8 cellular contexts compared by ENCODE assay signal in genomic region chr2:105399207-105399861, GRCh38. TPM values are rescaled to one million over a fixed set of nuclear protein-coding genes. Genes with fewer than 3 reads are reported as not detected.
A peak's percentile ranks its signal among the peaks of the same experiment; 100 is the strongest.
DNase-seq lines count a peak whose midpoint lies in the region; ATAC-seq and TF ChIP-seq lines count a peak whose summit lies in the region.

No MANE protein-coding gene starts in this region.

- no peak overlapping the region for H3K27ac Mint-ChIP-seq in natural killer cell treated with Interleukin-12 subunit alpha and Interleukin-12 subunit beta and Interleukin-15 and Interleukin-18, amount 100 ng/mL, for 72 hours
- peak overlapping the region in 1 of 2 donors; percentile 74 for H3K27ac Mint-ChIP-seq in natural killer cell

- no peak for TF ChIP-seq CTCF in natural killer cell (IDR thresholded peaks at IDR 0.05)

- H3K4me1 ChIP-seq in mesodermal cell (ENCODE audit: control insufficient read depth, insufficient read depth, low read length, poor library complexity, severe bottlenecking): peaks cover 26% of the 10 kb centered on the region

- peaks cover 13% of the 10 kb centered on the region for H3K36me3 ChIP-seq in mesodermal cell (ENCODE audit: control insufficient read depth, insufficient read depth, low read length)

- intact Hi-C loops in natural killer cell (cut with micrococcal nuclease): no loop called here

- peak overlapping the region; percentile 80 for H3K4me3 ChIP-seq in mesodermal cell (ENCODE audit: extremely low read depth, insufficient read depth, low read length, poor library complexity, severe bottlenecking)

- TF ChIP-seq POLR2A in GM18505 (IDR thresholded peaks at IDR 0.05; ENCODE audit: borderline replicate concordance, extremely low read depth, insufficient read depth, insufficient read length): no peak

- WGBS in mesodermal cell (ENCODE audit: insufficient coverage in 2 of 2), 2 experiments: 57 to 67% methylated on average over 26 to 36 of the region's 38 CpGs

- peak overlapping the region; percentile 45 for H3K4me3 Mint-ChIP-seq in natural killer cell treated with Interleukin-12 subunit alpha and Interleukin-12 subunit beta and Interleukin-15 and Interleukin-18, amount 100 ng/mL, for 72 hours
- no peak overlapping the region for H3K4me3 Mint-ChIP-seq in natural killer cell

- no peak for DNase-seq in natural killer cell treated with Interleukin-12 subunit alpha and Interleukin-12 subunit beta and Interleukin-15 and Interleukin-18, amount 100 ng/mL, for 72 hours (ENCODE audit: low spot score)
- DNase-seq in natural killer cell (no peak), cerebellar cortex (ENCODE audit: low spot score) (peak; percentile 53), NCI-H2029 (lab: John Stamatoyannopoulos, UW) (no peak), GF-D8 (lab: John Stamatoyannopoulos, UW) (no peak), NCI-H526 (lab: John Stamatoyannopoulos, UW) (no peak)

- H3K4me1 Mint-ChIP-seq in natural killer cell treated with Interleukin-12 subunit alpha and Interleukin-12 subunit beta and Interleukin-15 and Interleukin-18, amount 100 ng/mL, for 72 hours (ENCODE audit: low read depth in 2 of 2): no peaks in the 10 kb centered on the region
- H3K4me1 Mint-ChIP-seq in natural killer cell: peaks cover 0 to 6% of the 10 kb centered on the region in 2 donors

- no peaks in the 10 kb centered on the region for H3K9me3 Mint-ChIP-seq in natural killer cell treated with Interleukin-12 subunit alpha and Interleukin-12 subunit beta and Interleukin-15 and Interleukin-18, amount 100 ng/mL, for 72 hours
- H3K9me3 Mint-ChIP-seq in natural killer cell: no peaks in the 10 kb centered on the region

- no peak for ATAC-seq in natural killer cell treated with Interleukin-12 subunit alpha and Interleukin-12 subunit beta and Interleukin-15 and Interleukin-18, amount 100 ng/mL, for 72 hours
- no peak for ATAC-seq in natural killer cell
- no peak for ATAC-seq in GM18505 (IDR thresholded peaks at IDR 0.05; ENCODE audit: unreplicated experiment)

- peaks cover 23 to 26% of the 10 kb centered on the region in 2 donors for H3K27me3 Mint-ChIP-seq in natural killer cell treated with Interleukin-12 subunit alpha and Interleukin-12 subunit beta and Interleukin-15 and Interleukin-18, amount 100 ng/mL, for 72 hours
- peaks cover 28 to 37% of the 10 kb centered on the region in 2 donors for H3K27me3 Mint-ChIP-seq in natural killer cell (ENCODE audit: low read depth in 2 of 2)

- H3K9me3 ChIP-seq in mesodermal cell (ENCODE audit: control insufficient read depth, low read length): no peaks in the 10 kb centered on the region

- H3K36me3 Mint-ChIP-seq in natural killer cell treated with Interleukin-12 subunit alpha and Interleukin-12 subunit beta and Interleukin-15 and Interleukin-18, amount 100 ng/mL, for 72 hours: no peaks in the 10 kb centered on the region
- H3K36me3 Mint-ChIP-seq in natural killer cell: no peaks in the 10 kb centered on the region

- H3K27ac ChIP-seq in mesodermal cell (ENCODE audit: low read depth, low read length, severe bottlenecking): no peak overlapping the region

RNA-seq across cellular contexts. Expression of gene FHL2, which starts 0.5 kb away (rescaled TPM):
- under 1 TPM in 1 of 2 donors, not detected in 1; 0.95 TPM for total RNA-seq in natural killer cell treated with Interleukin-12 subunit alpha and Interleukin-12 subunit beta and Interleukin-15 and Interleukin-18, amount 100 ng/mL, for 72 hours
- 1 to 10 TPM in 1 of 3 donors, under 1 TPM in 2; 0.26 to 1.3 (median 0.84) TPM for total RNA-seq in natural killer cell
- 16.8 TPM for polyA plus RNA-seq in mesodermal cell (2013, experiment 1 of 2)
- 15.6 TPM for polyA plus RNA-seq in mesodermal cell (2013, experiment 2 of 2)
